In the genomic region with DNA sequence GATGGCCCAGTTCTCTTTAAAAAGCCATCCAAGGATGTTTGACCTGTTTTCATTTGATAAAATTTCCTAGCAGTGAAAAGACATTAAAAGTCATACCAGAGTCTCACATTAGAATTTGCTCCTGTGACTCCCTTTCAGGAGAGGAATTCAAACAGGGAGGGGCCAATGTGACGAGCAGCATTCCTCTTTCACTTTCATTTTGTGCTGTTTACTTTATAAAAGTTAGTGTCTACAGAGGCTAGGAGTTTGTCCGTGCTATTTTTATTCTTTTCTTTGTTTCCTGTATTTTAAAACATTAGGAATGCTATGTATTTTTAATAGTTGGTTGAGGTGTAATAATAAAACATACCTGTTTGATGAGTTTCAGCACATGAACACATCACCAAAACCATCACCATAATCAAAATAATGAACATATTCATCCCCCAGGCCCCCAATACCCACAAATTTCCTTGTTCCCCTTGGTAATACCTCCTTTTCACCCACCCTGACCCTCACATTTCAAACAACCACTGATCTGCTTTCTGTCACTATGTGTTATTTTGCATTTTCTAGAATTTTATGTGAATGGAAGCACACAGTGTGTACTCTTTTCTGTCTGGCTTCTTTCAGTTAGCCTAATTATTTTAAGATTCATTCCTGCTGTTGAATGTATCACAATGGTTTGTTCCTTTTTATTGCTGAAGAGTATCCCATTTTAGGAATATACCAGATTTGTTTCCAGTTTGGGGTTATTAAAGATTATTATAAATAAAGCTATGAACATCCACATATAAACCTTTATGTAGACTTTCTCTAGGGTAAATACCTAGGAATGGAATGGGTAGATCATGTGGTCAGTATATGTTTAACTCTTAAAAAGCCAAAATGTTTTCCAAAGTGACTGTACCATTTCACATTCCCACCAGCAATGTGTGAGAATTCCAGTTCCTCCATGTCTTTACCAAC, we compare ENCODE assay signal across 8 cellular contexts.
A peak's percentile ranks its signal among the peaks of the same experiment; 100 is the strongest.
DNase-seq lines count a peak whose midpoint lies in the region; ATAC-seq and TF ChIP-seq lines count a peak whose summit lies in the region.

No MANE protein-coding gene starts in this region.

- no peaks in the 10 kb centered on the region for H3K27me3 Mint-ChIP-seq in memory B cell

- peaks cover 2% of the 10 kb centered on the region for H3K9me3 Mint-ChIP-seq in memory B cell

- H3K4me2 ChIP-seq in BLaER1 treated with 17β-estradiol and CSF1 and Interleukin-3, amounts not matched to agents 10 nM and 100 nM, result peak overlapping the region; percentile 48 to 80 (median 64); a peak in 21 of 22 replicates
- peak overlapping the region; percentile 94 for H3K4me2 ChIP-seq in GM23248 (ENCODE audit: unreplicated experiment)

- no peaks in the 10 kb centered on the region for H4K20me1 ChIP-seq in BLaER1 treated with 17β-estradiol and CSF1 and Interleukin-3, amounts not matched to agents 10 nM and 100 nM
- H4K20me1 ChIP-seq in GM23248 (ENCODE audit: insufficient read depth), result no peaks in the 10 kb centered on the region

- ATAC-seq in memory B cell (ENCODE audit: low read depth) (peak; percentile 80), HG02973 (IDR thresholded peaks at IDR 0.05; ENCODE audit: unreplicated experiment) (no peak), GM18498 (IDR thresholded peaks at IDR 0.05; ENCODE audit: unreplicated experiment) (no peak)

- H3K27ac ChIP-seq in BLaER1 treated with 17β-estradiol and CSF1 and Interleukin-3, amounts not matched to agents 10 nM and 100 nM, result peak overlapping the region; percentile 5 to 70 (median 58); a peak in 18 of 22 replicates
- peak overlapping the region; percentile 70 for H3K27ac ChIP-seq in GM23248
- no peak overlapping the region for H3K27ac ChIP-seq in RWPE1
- peak overlapping the region; percentile 78 to 80 for H3K27ac ChIP-seq in uterus

- no peaks in the 10 kb centered on the region for H3K27me3 ChIP-seq in BLaER1 treated with 17β-estradiol and CSF1 and Interleukin-3, amounts not matched to agents 10 nM and 100 nM
- H3K27me3 ChIP-seq in GM23248 (replicated peaks; ENCODE audit: insufficient read depth), result no peaks in the 10 kb centered on the region
- H3K27me3 ChIP-seq in uterus, result no peaks in the 10 kb centered on the region

- H3K36me3 ChIP-seq in BLaER1 treated with 17β-estradiol and CSF1 and Interleukin-3, amounts not matched to agents 10 nM and 100 nM, result no peaks in the 10 kb centered on the region
- H3K36me3 ChIP-seq in GM23248 (ENCODE audit: low read depth) (no peaks in the 10 kb centered on the region), uterus (no peaks in the 10 kb centered on the region)

- DNase-seq in GM23248 (peak; percentile 81), RWPE1 (ENCODE audit: low spot score) (peak; percentile 60), memory B cell (ENCODE audit: low spot score in 2 of 2) (peak in 1 of 2 donors; percentile 17), uterus (peak in 1 of 2 donors; percentile 53)
- peak; percentile 37 for DNase-seq in central memory CD4-positive, alpha-beta T cell

- peak overlapping the region in 9 of 11 experiments; percentile 9 to 64 (median 22); a peak in 10 of 22 replicates for H3K9ac ChIP-seq in BLaER1 treated with 17β-estradiol and CSF1 and Interleukin-3, amounts not matched to agents 10 nM and 100 nM
- H3K9ac ChIP-seq in GM23248, result peak overlapping the region; percentile 77

- H3K9me3 ChIP-seq in BLaER1 treated with 17β-estradiol and CSF1 and Interleukin-3, amounts not matched to agents 10 nM and 100 nM (replicated peaks in 1 of 11), result no peaks in the 10 kb centered on the region
- no peaks in the 10 kb centered on the region for H3K9me3 ChIP-seq in GM23248 (ENCODE audit: low read depth)
- H3K9me3 ChIP-seq in uterus, result no peaks in the 10 kb centered on the region

- peak overlapping the region in 9 of 10 experiments; percentile 18 to 49 (median 39); a peak in 14 of 20 replicates for H3K4me3 ChIP-seq in BLaER1 treated with 17β-estradiol and CSF1 and Interleukin-3, amounts not matched to agents 10 nM and 100 nM
- H3K4me3 ChIP-seq in GM23248 (peak overlapping the region; percentile 75), uterus (peak overlapping the region in 1 of 2 donors; percentile 30)

- CTCF ChIA-PET in RWPE1 (lab: Yijun Ruan, JAX), result interaction anchor here (0.6 to 0.7 kb wide), 2 partner anchors 11 to 47 kb away, joined by 3 read pairs; no protein-coding TSS in a partner anchor

- H3F3A ChIP-seq in GM23248 (ENCODE audit: insufficient read depth), result peaks cover 12% of the 10 kb centered on the region

- peaks cover 6% of the 10 kb centered on the region for H3K4me1 Mint-ChIP-seq in memory B cell

- H3K36me3 Mint-ChIP-seq in memory B cell, result no peaks in the 10 kb centered on the region

- POLR2A ChIA-PET in RWPE1 (lab: Yijun Ruan, JAX; ENCODE audit: low non-redundant PET), result no interaction called here

- no peak for TF ChIP-seq POLR2A in uterus (IDR thresholded peaks at IDR 0.05)

- H3K27ac Mint-ChIP-seq in memory B cell, result peak overlapping the region; percentile 95

- WGBS in GM23248 (ENCODE audit: low coverage in 1 of 2, low lambda C conversion rate in 2 of 2, missing lambda C conversion rate in 2 of 2), 2 experiments, result 0% methylated on average over 2 of the region's 2 CpGs

- H3K4me1 ChIP-seq in BLaER1 treated with 17β-estradiol and CSF1 and Interleukin-3, amounts not matched to agents 10 nM and 100 nM, result peaks cover 0 to 13% (median 5%) of the 10 kb centered on the region in 10 experiments; a peak in 11 of 20 replicates
- H3K4me1 ChIP-seq in GM23248 (ENCODE audit: insufficient read depth) (peaks cover 11% of the 10 kb centered on the region), uterus (no peaks in the 10 kb centered on the region)

- in situ Hi-C loops in GM23248 (cut with MboI), result no loop called here

- no peak for TF ChIP-seq CTCF in RWPE1 (conservative IDR thresholded peaks at IDR 0.05; ENCODE audit: low read depth)
- TF ChIP-seq CTCF in uterus (IDR thresholded peaks at IDR 0.05), result no peak

- H3K9me2 ChIP-seq in GM23248 (ENCODE audit: insufficient read depth), result no peaks in the 10 kb centered on the region

- H3K79me2 ChIP-seq in GM23248 (ENCODE audit: insufficient read depth), result no peaks in the 10 kb centered on the region

- peak overlapping the region; percentile 99 for H2AFZ ChIP-seq in GM23248

- peak overlapping the region; percentile 88 for H3K4me3 Mint-ChIP-seq in memory B cell

- intact Hi-C loops in uterus (cut with DNase I; ENCODE audit: low total_unique reads), result no loop called here
